In the genomic region with DNA sequence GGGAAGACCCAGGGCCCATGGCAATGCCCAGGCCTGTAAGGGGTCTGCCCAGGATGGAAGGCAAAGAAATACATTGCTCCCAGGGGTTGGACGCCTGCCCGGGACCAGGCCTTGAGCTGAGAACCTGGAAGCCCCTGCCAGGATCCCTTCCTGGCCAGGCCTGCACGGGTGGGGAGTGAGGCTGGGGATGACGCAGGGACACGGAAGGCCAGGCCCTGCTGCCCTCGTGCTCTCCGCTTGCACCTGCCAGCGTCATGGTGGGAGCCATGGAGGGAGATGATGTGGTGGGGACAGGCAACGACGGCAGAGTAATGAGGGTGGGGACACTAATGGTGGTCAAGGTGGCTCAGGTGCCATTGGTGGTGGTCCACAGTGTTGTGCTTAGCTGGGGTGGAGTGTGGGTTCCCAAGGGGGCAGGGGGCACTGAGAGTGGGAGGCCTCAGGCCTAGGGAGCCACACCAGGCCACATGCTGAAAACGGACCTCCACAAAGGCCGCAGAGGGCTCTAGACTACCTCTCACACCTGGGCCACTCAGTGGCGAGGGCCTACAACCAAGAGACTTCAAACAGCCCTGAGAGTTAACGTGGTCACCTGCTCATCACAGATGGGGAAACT, we compare ENCODE assay signal across 17 cellular contexts. TPM values are rescaled to one million over a fixed set of nuclear protein-coding genes. Genes with fewer than 3 reads are reported as not detected.
"Had no signal": no experiment of that assay in that cellular context is flagged by ENCODE, and none has a peak within 500 bp of the region (broad histone marks: within the 10 kb centered on the region; RNA-seq: fewer than 3 reads in every experiment).

No MANE protein-coding gene starts in this region.

- ATAC-seq: stimulated activated naive B cell treated with anti-CD40 and anti-IgM and Interleukin-4, amounts not matched to agents 10 μg/mL and 1 μg/mL and 100 μg/mL, for 72 hours; T-helper 17 cell had no signal

- H3K4me3 ChIP-seq: cardiac muscle cell, hepatocyte had no signal

- H3K27ac Mint-ChIP-seq: activated CD4-positive, alpha-beta T cell treated with anti-CD3 and anti-CD28 coated beads, Interleukin-2, amount 10 ng/mL, durations not matched to agents 7 days and 5 days; stimulated activated naive B cell treated with anti-CD40 and anti-IgM and Interleukin-4, amounts not matched to agents 10 μg/mL and 1 μg/mL and 100 μg/mL, for 72 hours; T-helper 17 cell had no signal

- H2AFZ ChIP-seq: hepatocyte, parathyroid adenoma had no signal

- H3K36me3 ChIP-seq: cardiac muscle cell, colonic mucosa had no signal

- H3K79me2 ChIP-seq: hepatocyte, parathyroid adenoma had no signal

- H3K9ac ChIP-seq: parathyroid adenoma had no signal

- H3K27ac ChIP-seq: cardiac muscle cell, colonic mucosa, esophagus muscularis mucosa, hepatocyte, parathyroid adenoma had no signal

- H3K4me1 ChIP-seq: parathyroid adenoma had no signal

- H3K9me3 ChIP-seq: colonic mucosa, esophagus muscularis mucosa had no signal

- DNase-seq: activated CD4-positive, alpha-beta T cell treated with anti-CD3 and anti-CD28 coated beads, Interleukin-2, amount 10 ng/mL, durations not matched to agents 7 days and 5 days; activated CD4-positive, CD25-positive, alpha-beta regulatory T cell; activated CD8-positive, alpha-beta memory T cell treated with anti-CD3 and anti-CD28 coated beads, Interleukin-2, amount 50 U/mL, for 48 hours; effector CD4-positive, alpha-beta T cell; mesendoderm; stimulated activated naive B cell treated with anti-CD40 and anti-IgM and Interleukin-4, amounts not matched to agents 10 μg/mL and 1 μg/mL and 100 μg/mL, for 72 hours; substantia nigra; T-helper 17 cell; trophoblast cell had no signal

- H3K4me3 Mint-ChIP-seq: activated CD4-positive, alpha-beta T cell treated with anti-CD3 and anti-CD28 coated beads, Interleukin-2, amount 10 ng/mL, durations not matched to agents 7 days and 5 days; stimulated activated naive B cell treated with anti-CD40 and anti-IgM and Interleukin-4, amounts not matched to agents 10 μg/mL and 1 μg/mL and 100 μg/mL, for 72 hours; T-helper 17 cell had no signal

- H3K9me3 Mint-ChIP-seq: activated CD4-positive, alpha-beta T cell treated with anti-CD3 and anti-CD28 coated beads, Interleukin-2, amount 10 ng/mL, durations not matched to agents 7 days and 5 days; stimulated activated naive B cell treated with anti-CD40 and anti-IgM and Interleukin-4, amounts not matched to agents 10 μg/mL and 1 μg/mL and 100 μg/mL, for 72 hours had no signal

RNA-seq across cellular contexts. Expression of gene HES3, which starts 4.3 kb away (rescaled TPM):
- total RNA-seq: activated CD4-positive, alpha-beta T cell treated with anti-CD3 and anti-CD28 coated beads, Interleukin-2, amount 10 ng/mL, durations not matched to agents 7 days and 5 days; cardiac muscle cell; colonic mucosa; esophagus muscularis mucosa; hepatocyte; kidney epithelial cell; liver; T-helper 17 cell had no signal
- polyA plus RNA-seq: cardiac muscle cell, hepatocyte, liver, neural cell had no signal
